26 cellular contexts compared by ENCODE assay signal in the genomic region with DNA sequence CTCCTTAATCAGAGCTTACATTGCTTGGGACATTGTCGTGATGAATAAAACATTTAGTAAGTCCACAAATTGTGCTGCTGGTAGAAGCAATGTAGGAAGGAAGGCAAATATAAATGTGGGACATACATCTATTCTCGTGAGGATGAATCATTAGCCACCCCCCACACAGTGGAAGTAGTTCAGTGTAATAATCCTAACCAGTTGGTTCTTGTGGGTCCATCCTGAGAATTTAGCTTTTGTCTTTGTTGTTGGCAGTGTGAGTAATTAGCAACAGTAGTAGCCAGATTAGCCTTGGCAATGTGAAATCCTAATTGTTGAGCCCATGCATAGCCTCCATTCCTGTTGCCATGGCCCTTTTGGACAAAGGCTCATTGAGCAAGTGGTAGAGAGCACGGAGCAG.
DNase-seq lines count a peak whose midpoint lies in the region; ATAC-seq and TF ChIP-seq lines count a peak whose summit lies in the region.
"Had no signal": no experiment of that assay in that cellular context is flagged by ENCODE, and none has a peak within 500 bp of the region (broad histone marks: within the 10 kb centered on the region; RNA-seq: fewer than 3 reads in every experiment).

No MANE protein-coding gene starts in this region.

- peaks cover 64% of the 10 kb centered on the region for H3K4me1 Mint-ChIP-seq in HFFc6 (ENCODE audit: low read depth)
- H3K4me1 Mint-ChIP-seq: activated B cell treated with CpG ODN at 0.5 μM for 24 hours; activated CD8-positive, alpha-beta memory T cell treated with anti-CD3 and anti-CD28 coated beads, Interleukin-2, amount 10 ng/mL, durations not matched to agents 7 days and 5 days; CD14-positive monocyte had no signal

- no peak for TF ChIP-seq CTCF in HFFc6 (IDR thresholded peaks at IDR 0.05)

- peak; percentile 25 for DNase-seq in HFFc6
- DNase-seq in amniotic epithelial cell (ENCODE audit: low read depth), result peak; percentile 17
- peak; percentile 35 for DNase-seq in foreskin melanocyte
- DNase-seq in HuH-7 (ENCODE audit: low spot score), result no peak
- DNase-seq in NCI-H524 treated with DMSO at 0.1 percent for 48 hours (lab: John Stamatoyannopoulos, UW), result no peak
- DNase-seq: activated B cell treated with CpG ODN at 0.5 μM for 24 hours; activated CD4-positive, alpha-beta T cell treated with anti-CD3 and anti-CD28 coated beads, Interleukin-2, amount 50 U/mL, for 1 hour; activated CD8-positive, alpha-beta memory T cell treated with anti-CD3 and anti-CD28 coated beads, Interleukin-2, amount 10 ng/mL, durations not matched to agents 7 days and 5 days; activated naive CD4-positive, alpha-beta T cell treated with Interleukin-2 at 50 U/mL for 16 hours; activated T-cell treated with anti-CD3 and anti-CD28 coated beads, Interleukin-2, amount 50 U/mL, for 72 hours; adrenal gland; effector CD8-positive, alpha-beta T cell; esophagus squamous epithelium; NCI-H1105 treated with DMSO at 0.1 percent for 48 hours; NCI-H1930; NCI-H69; stimulated activated CD4-positive, alpha-beta T cell treated with anti-CD3 and anti-CD28 coated beads, Interleukin-1b, Interleukin-23, amount 100 ng/mL, for 48 hours; stimulated activated CD8-positive, alpha-beta memory T cell treated with anti-CD3 and anti-CD28 coated beads, Interleukin-4, amount 100 ng/mL, for 48 hours; T-helper 1 cell; upper lobe of left lung had no signal

- peak overlapping the region; percentile 87 for H3K27ac Mint-ChIP-seq in HFFc6
- H3K27ac Mint-ChIP-seq: activated B cell treated with CpG ODN at 0.5 μM for 24 hours; activated CD8-positive, alpha-beta memory T cell treated with anti-CD3 and anti-CD28 coated beads, Interleukin-2, amount 10 ng/mL, durations not matched to agents 7 days and 5 days; activated T-cell treated with anti-CD3 and anti-CD28 coated beads, Interleukin-2, amount 50 U/mL, for 72 hours; CD14-positive monocyte; GM23338; natural killer cell treated with Interleukin-12 subunit alpha and Interleukin-12 subunit beta and Interleukin-15 and Interleukin-18, amount 100 ng/mL, for 72 hours had no signal

- no peaks in the 10 kb centered on the region for H3K27me3 Mint-ChIP-seq in HFFc6 (ENCODE audit: insufficient read depth)
- H3K27me3 Mint-ChIP-seq: activated B cell treated with CpG ODN at 0.5 μM for 24 hours; activated CD8-positive, alpha-beta memory T cell treated with anti-CD3 and anti-CD28 coated beads, Interleukin-2, amount 10 ng/mL, durations not matched to agents 7 days and 5 days; natural killer cell treated with Interleukin-12 subunit alpha and Interleukin-12 subunit beta and Interleukin-15 and Interleukin-18, amount 100 ng/mL, for 72 hours had no signal

- H3K27ac ChIP-seq in temporal lobe (ENCODE audit: low read depth, low read length), result peak overlapping the region; percentile 22
- H3K27ac ChIP-seq: adrenal gland, esophagus squamous epithelium, SJSA1, upper lobe of left lung had no signal

- ATAC-seq in HG03045 (IDR thresholded peaks at IDR 0.05; ENCODE audit: unreplicated experiment), result no peak
- ATAC-seq: activated CD8-positive, alpha-beta memory T cell treated with anti-CD3 and anti-CD28 coated beads, Interleukin-2, amount 10 ng/mL, durations not matched to agents 7 days and 5 days; activated T-cell treated with anti-CD3 and anti-CD28 coated beads, Interleukin-2, amount 50 U/mL, for 72 hours; GM23338; natural killer cell treated with Interleukin-12 subunit alpha and Interleukin-12 subunit beta and Interleukin-15 and Interleukin-18, amount 100 ng/mL, for 72 hours had no signal

- peak overlapping the region; percentile 11; the same call in 1 of the 2 replicates for H3K4me3 Mint-ChIP-seq in HFFc6
- H3K4me3 Mint-ChIP-seq: activated B cell treated with CpG ODN at 0.5 μM for 24 hours; activated CD8-positive, alpha-beta memory T cell treated with anti-CD3 and anti-CD28 coated beads, Interleukin-2, amount 10 ng/mL, durations not matched to agents 7 days and 5 days; activated T-cell treated with anti-CD3 and anti-CD28 coated beads, Interleukin-2, amount 50 U/mL, for 72 hours; CD14-positive monocyte; GM23338; natural killer cell treated with Interleukin-12 subunit alpha and Interleukin-12 subunit beta and Interleukin-15 and Interleukin-18, amount 100 ng/mL, for 72 hours had no signal

- H3K36me3 Mint-ChIP-seq in HFFc6 (ENCODE audit: low read depth), result peaks cover 32% of the 10 kb centered on the region
- H3K36me3 Mint-ChIP-seq: activated CD8-positive, alpha-beta memory T cell treated with anti-CD3 and anti-CD28 coated beads, Interleukin-2, amount 10 ng/mL, durations not matched to agents 7 days and 5 days; CD14-positive monocyte; natural killer cell treated with Interleukin-12 subunit alpha and Interleukin-12 subunit beta and Interleukin-15 and Interleukin-18, amount 100 ng/mL, for 72 hours had no signal

- H3K9me3 Mint-ChIP-seq in HFFc6, result no peaks in the 10 kb centered on the region; the same call in 1 of the 2 replicates
- H3K9me3 Mint-ChIP-seq: activated B cell treated with CpG ODN at 0.5 μM for 24 hours, GM23338 had no signal

Comparison
In these comparisons a context has a peak if more than half of its experiments do, and no peak if none do; other contexts are left out.
1. DNase-seq: peak in HFFc6 (single experiment), amniotic epithelial cell (single experiment) and foreskin melanocyte (single experiment); none in HuH-7 (single experiment) and NCI-H524 treated with DMSO at 0.1 percent for 48 hours (single experiment).